In genomic region chr1:30191154-30191702, GRCh38 we compare ENCODE assay signal across 9 cellular contexts.
A peak's percentile ranks its signal among the peaks of the same experiment; 100 is the strongest.
DNase-seq lines count a peak whose midpoint lies in the region; ATAC-seq, FAIRE-seq and TF ChIP-seq lines count a peak whose summit lies in the region.
"Had no signal": no experiment of that assay in that cellular context is flagged by ENCODE, and none has a peak within 500 bp of the region (broad histone marks: within the 10 kb centered on the region; RNA-seq: fewer than 3 reads in every experiment).

No MANE protein-coding gene starts in this region.

- no peak overlapping the region for H3K27ac Mint-ChIP-seq in Caco-2 (ENCODE audit: unreplicated experiment)
- H3K27ac Mint-ChIP-seq: dendritic cell treated with granulocyte-macrophage colony-stimulating factor and Interleukin-4, amounts not matched to agents 40 ng/mL and 50 ng/mL, for 4 days had no signal

- H3K9me3 ChIP-seq in psoas muscle, result no peaks in the 10 kb centered on the region
- H3K9me3 ChIP-seq in Caco-2, result no peaks in the 10 kb centered on the region
- H3K9me3 ChIP-seq in mammary epithelial cell (replicated peaks; ENCODE audit: insufficient read depth, low read length), result no peaks in the 10 kb centered on the region

- no peak for TF ChIP-seq CTCF in GM12865 (IDR thresholded peaks at IDR 0.05; ENCODE audit: insufficient read depth, low read depth, low read length, missing control alignments)
- no peak for TF ChIP-seq CTCF in psoas muscle (IDR thresholded peaks at IDR 0.05)
- no peak for TF ChIP-seq CTCF in Caco-2 (IDR thresholded peaks at IDR 0.05; ENCODE audit: insufficient read depth in 1 of 2, low read depth in 1 of 2, low read length in 1 of 2, severe bottlenecking in 1 of 2, unreplicated experiment in 1 of 2)
- TF ChIP-seq CTCF in mammary epithelial cell (conservative IDR thresholded peaks at IDR 0.05 in 1 of 2, IDR thresholded peaks at IDR 0.05 in 1 of 2; ENCODE audit: extremely low read depth in 1 of 2, insufficient read depth in 1 of 2, low read depth in 1 of 2, low read length in 2 of 2), result no peak

- no peak overlapping the region for H2AFZ ChIP-seq in mammary epithelial cell (ENCODE audit: low read depth, low read length)

- H4K20me1 ChIP-seq in mammary epithelial cell (ENCODE audit: insufficient read depth, low read length), result no peaks in the 10 kb centered on the region

- no peak overlapping the region for H3K4me2 ChIP-seq in mammary epithelial cell (ENCODE audit: insufficient read depth, low read depth, low read length)

- no peak overlapping the region for H3K4me3 Mint-ChIP-seq in Caco-2 (ENCODE audit: unreplicated experiment)
- H3K4me3 Mint-ChIP-seq: dendritic cell treated with granulocyte-macrophage colony-stimulating factor and Interleukin-4, amounts not matched to agents 40 ng/mL and 50 ng/mL, for 4 days had no signal

- H3K27me3 Mint-ChIP-seq in Caco-2 (ENCODE audit: insufficient read depth, unreplicated experiment), result peaks cover 2% of the 10 kb centered on the region

- dilution Hi-C loops in mammary epithelial cell (cut with HindIII; ENCODE audit: low sequenced_read_pairs), result loop anchor here (5.0 kb wide), 2 partner anchors 44 to 99 kb away; no protein-coding TSS in a partner anchor

- H3K36me3 Mint-ChIP-seq in Caco-2 (ENCODE audit: insufficient read depth, unreplicated experiment), result no peaks in the 10 kb centered on the region

- H3K4me1 ChIP-seq in psoas muscle (no peaks in the 10 kb centered on the region), Caco-2 (no peaks in the 10 kb centered on the region), mammary epithelial cell (ENCODE audit: insufficient read depth, low read length) (no peaks in the 10 kb centered on the region)

- DNase-seq in GM12865 (ENCODE audit: low read depth) (peak; percentile 17), RCC 7860 (ENCODE audit: low spot score) (peak; percentile 23), dedifferentiated amniotic fluid mesenchymal stem cell (ENCODE audit: extremely low spot score) (peak; percentile 56), psoas muscle (peak; percentile 23 to 52), Caco-2 (no peak), mammary epithelial cell (no peak)
- no peak for DNase-seq in effector CD8-positive, alpha-beta T cell (lab: John Stamatoyannopoulos, UW)

- peak in 3 of 4 donors; percentile 33 to 59 (median 41) for ATAC-seq in psoas muscle
- no peak for ATAC-seq in GM18873 (IDR thresholded peaks at IDR 0.05; ENCODE audit: low FRiP score, unreplicated experiment)

- CTCF ChIA-PET in Caco-2 (lab: Charles Lee), result no interaction called here
- CTCF ChIA-PET in mammary epithelial cell (lab: Charles Lee; ENCODE audit: low non-redundant PET), result no interaction called here

- H3K36me3 ChIP-seq in psoas muscle (ENCODE audit: insufficient read depth in 1 of 2, low read depth in 1 of 2), result no peaks in the 10 kb centered on the region
- H3K36me3 ChIP-seq in Caco-2 (ENCODE audit: control insufficient read depth, insufficient read depth, low read length), result no peaks in the 10 kb centered on the region
- H3K36me3 ChIP-seq in mammary epithelial cell (ENCODE audit: insufficient read depth, low read length), result no peaks in the 10 kb centered on the region

- no peak overlapping the region for H3K9ac ChIP-seq in mammary epithelial cell (ENCODE audit: insufficient read depth, low read length)

- no peak for FAIRE-seq in RCC 7860 (lab: Jason Lieb, UNC)

- no peaks in the 10 kb centered on the region for H3K4me1 Mint-ChIP-seq in Caco-2 (ENCODE audit: low read depth, unreplicated experiment)

- BruUV-seq in Caco-2 (replicated peaks; lab: Mats Ljungman, UMichigan) (no TSS peak), mammary epithelial cell (replicated peaks; lab: Mats Ljungman, UMichigan) (no TSS peak)

- intact Hi-C loops in psoas muscle (cut with DNase I) (no loop called here), Caco-2 (cut with micrococcal nuclease; ENCODE audit: unreplicated experiment) (no loop called here), mammary epithelial cell (cut with micrococcal nuclease) (no loop called here)

- POLR2A ChIA-PET in Caco-2 (lab: Charles Lee), result no interaction called here

- 32 to 49% (median 47%) methylated on average over 2 of the region's 2 CpGs for WGBS in psoas muscle, 3 donors
- 86% methylated on average over 1 of the region's 2 CpGs for WGBS in mammary epithelial cell (ENCODE audit: low coverage, missing lambda C conversion rate)

- peaks cover 0 to 12% (median 0%) of the 10 kb centered on the region in 3 donors for H3K27me3 ChIP-seq in psoas muscle (ENCODE audit: insufficient read depth in 3 of 3, low read length in 2 of 3)
- no peaks in the 10 kb centered on the region for H3K27me3 ChIP-seq in Caco-2 (replicated peaks; ENCODE audit: control insufficient read depth, insufficient read depth, low read length)
- H3K27me3 ChIP-seq in mammary epithelial cell (ENCODE audit: insufficient read depth, low read length), result no peaks in the 10 kb centered on the region

- H3K27ac ChIP-seq in psoas muscle, result no peak overlapping the region
- H3K27ac ChIP-seq in mammary epithelial cell (ENCODE audit: insufficient read depth, low read depth, low read length), result no peak overlapping the region

- no peaks in the 10 kb centered on the region for H3K79me2 ChIP-seq in mammary epithelial cell (ENCODE audit: insufficient read depth, low read length)

- in situ Hi-C loops in mammary epithelial cell (cut with MboI; ENCODE audit: low sequenced_read_pairs in 2 of 2), result no loop called here

- H3K9me3 Mint-ChIP-seq in Caco-2 (ENCODE audit: unreplicated experiment), result no peaks in the 10 kb centered on the region
- H3K9me3 Mint-ChIP-seq: dendritic cell treated with granulocyte-macrophage colony-stimulating factor and Interleukin-4, amounts not matched to agents 40 ng/mL and 50 ng/mL, for 4 days had no signal

- H3K4me3 ChIP-seq in GM12865 (ENCODE audit: low read depth, low read length), result no peak overlapping the region
- H3K4me3 ChIP-seq in psoas muscle, result no peak overlapping the region
- H3K4me3 ChIP-seq in Caco-2 (ENCODE audit: low read depth, low read length), result no peak overlapping the region
- no peak overlapping the region for H3K4me3 ChIP-seq in mammary epithelial cell (replicated peaks in 1 of 3; ENCODE audit: insufficient read depth in 1 of 3, low read depth in 2 of 3, low read length in 3 of 3)

Comparison
In these comparisons a context has a peak if more than half of its experiments do, and no peak if none do; other contexts are left out.
1. DNase-seq: peak in GM12865 (single experiment), RCC 7860 (single experiment), dedifferentiated amniotic fluid mesenchymal stem cell (single experiment) and psoas muscle (2 of 2); none in Caco-2 (0 of 2), mammary epithelial cell (single experiment) and effector CD8-positive, alpha-beta T cell (single experiment).